Comparison of ENCODE assay signal across 8 cellular contexts in genomic region chr12:89707992-89708792, GRCh38. TPM values are rescaled to one million over a fixed set of nuclear protein-coding genes. Genes with fewer than 3 reads are reported as not detected.
DNase-seq lines count a peak whose midpoint lies in the region; ATAC-seq and TF ChIP-seq lines count a peak whose summit lies in the region.

No MANE protein-coding gene starts in this region.

- TF ChIP-seq CTCF in nephron (IDR thresholded peaks at IDR 0.05; ENCODE audit: unreplicated experiment in 3 of 3), result no peak
- TF ChIP-seq CTCF in thyroid gland (IDR thresholded peaks at IDR 0.05), result peak in 1 of 6 experiments; percentile 7

- H3K4me3 Mint-ChIP-seq in nephron, result peak overlapping the region; percentile 93 to 100 (median 97)

- ATAC-seq in GM19452 (IDR thresholded peaks at IDR 0.05; ENCODE audit: unreplicated experiment), result peak; percentile 1

- H3K4me1 Mint-ChIP-seq in nephron, result peaks cover 40% of the 10 kb centered on the region

- no peaks in the 10 kb centered on the region for H3K9me3 ChIP-seq in thyroid gland

- H3K27ac ChIP-seq in thyroid gland, result peak overlapping the region; percentile 83 to 99 (median 96)

- H3K27me3 ChIP-seq in thyroid gland, result no peaks in the 10 kb centered on the region

- no peaks in the 10 kb centered on the region for H3K9me3 Mint-ChIP-seq in nephron

- H3K27ac Mint-ChIP-seq in nephron, result peak overlapping the region; percentile 83 to 97 (median 92)

- no peaks in the 10 kb centered on the region for H3K36me3 ChIP-seq in thyroid gland

- peak overlapping the region; percentile 88 to 95 (median 89) for H3K4me3 ChIP-seq in thyroid gland (replicated peaks in 1 of 3)

- DNase-seq in AG08395 (ENCODE audit: low spot score) (peak; percentile 17), NCI-H1092 (lab: John Stamatoyannopoulos, UW) (peak; percentile 7), activated T-cell treated with anti-CD3 and anti-CD28 coated beads for 4 hours (peak; percentile 33), fibroblast of gingiva (ENCODE audit: low read depth) (peak; percentile 9), thyroid gland (peak; percentile 47 to 49), NCI-H510A (lab: John Stamatoyannopoulos, UW) (no peak)

- 1 to 3% methylated on average over 20 to 29 of the region's 87 CpGs for WGBS in thyroid gland, 2 donors

- intact Hi-C loops in thyroid gland (cut with DNase I), result no loop called here

- TF ChIP-seq POLR2A in thyroid gland (IDR thresholded peaks at IDR 0.05), result no peak

- peaks cover under 1% of the 10 kb centered on the region for H3K36me3 Mint-ChIP-seq in nephron (ENCODE audit: low read depth)

- no peaks in the 10 kb centered on the region for H3K27me3 Mint-ChIP-seq in nephron (ENCODE audit: low read depth)

- peaks cover 0 to 12% of the 10 kb centered on the region in 2 donors for H3K4me1 ChIP-seq in thyroid gland

RNA-seq across cellular contexts. Expression of gene ATP2B1, which starts 0.4 kb away (rescaled TPM):
- total RNA-seq in thyroid gland, result 10 to 100 TPM; 34.5 to 66.0 (median 44.4) TPM
